1 cellular context compared by ENCODE assay signal in genomic region chr15:88994286-88994685, GRCh38.
TF ChIP-seq lines count a peak whose summit lies in the region.

No MANE protein-coding gene starts in this region.

TF ChIP-seq in H1, 55 proteins besides CTCF, POLR2A, EP300 and RAD21 (continued from another document):
- TF ChIP-seq USF2 (IDR thresholded peaks at IDR 0.05; ENCODE audit: low read length) (no peak), MAFK (IDR thresholded peaks at IDR 0.05; ENCODE audit: low read depth, low read length) (no peak), CHD2 (IDR thresholded peaks at IDR 0.05; ENCODE audit: low read length) (no peak), EGR1 (IDR thresholded peaks at IDR 0.05; ENCODE audit: borderline replicate concordance, low read depth, low read length) (no peak), HDAC2 (IDR thresholded peaks at IDR 0.05; ENCODE audit: borderline replicate concordance in 1 of 2, low read depth in 2 of 2, low read length in 2 of 2) (no peak), NRF1 (IDR thresholded peaks at IDR 0.05; ENCODE audit: low read depth, low read length) (no peak)
